ENCODE assay signal across 8 cellular contexts in the genomic region with DNA sequence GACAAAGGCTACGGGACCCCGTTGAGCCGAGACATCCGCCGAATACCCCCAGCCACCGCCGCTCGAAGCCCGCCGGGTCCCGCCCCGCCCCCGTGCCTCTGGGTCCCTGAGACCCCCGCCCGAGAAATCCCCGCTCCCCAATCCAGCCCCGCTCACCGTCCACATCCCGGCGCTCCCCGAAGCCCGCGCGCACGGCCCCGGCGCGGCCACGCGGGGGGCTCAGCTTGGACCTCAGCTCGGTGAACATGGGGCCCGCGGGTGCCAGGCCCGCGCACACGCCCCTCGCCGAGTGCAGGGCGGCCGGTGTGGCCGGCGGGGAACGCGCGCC. TPM values are rescaled to one million over a fixed set of nuclear protein-coding genes. Genes with fewer than 3 reads are reported as not detected.
DNase-seq lines count a peak whose midpoint lies in the region; ATAC-seq and TF ChIP-seq lines count a peak whose summit lies in the region.

No MANE protein-coding gene starts in this region.

- POLR2A ChIA-PET in HEK293 (lab: Yijun Ruan, JAX) = interaction anchor here (1.0 to 1.2 kb wide), 2 partner anchors 22 to 84 kb away, joined by 3 read pairs; a partner anchor contains a TSS
- POLR2A ChIA-PET in activated CD4-positive, alpha-beta memory T cell treated with anti-CD3 and anti-CD28 coated beads, Interleukin-2, amount 10 ng/mL, durations not matched to agents 7 days and 5 days (lab: Charles Lee) = interaction anchor here (0.8 to 4.3 kb wide), 11 partner anchors 10 to 441 kb away, joined by 3 to 83 read pairs (median 8); a partner anchor contains a TSS

- TF ChIP-seq CTCF in HEK293 (tag by site-specific recombination; IDR thresholded peaks at IDR 0.05) = no peak

- no peaks in the 10 kb centered on the region for H3K27me3 ChIP-seq in iPS DF 6.9 (ENCODE audit: control insufficient read depth, insufficient read depth, low read length)

- H3K27ac Mint-ChIP-seq in activated CD4-positive, alpha-beta memory T cell treated with anti-CD3 and anti-CD28 coated beads, Interleukin-2, amount 10 ng/mL, durations not matched to agents 7 days and 5 days = peak overlapping the region; percentile 92

- peak overlapping the region; percentile 73 for H3K4me3 Mint-ChIP-seq in activated CD4-positive, alpha-beta memory T cell treated with anti-CD3 and anti-CD28 coated beads, Interleukin-2, amount 10 ng/mL, durations not matched to agents 7 days and 5 days

- H3K4me1 ChIP-seq in HEK293 (ENCODE audit: control insufficient read depth, insufficient read depth, low read length) (peaks cover 13% of the 10 kb centered on the region), iPS DF 6.9 (ENCODE audit: control insufficient read depth, insufficient read depth, low read length) (peaks cover 5% of the 10 kb centered on the region; the same call in 1 of the 2 replicates)

- H3K9me3 ChIP-seq in HEK293 (ENCODE audit: control insufficient read depth, insufficient read depth, low read depth, low read length) (no peaks in the 10 kb centered on the region), iPS DF 6.9 (ENCODE audit: control insufficient read depth, insufficient read depth, low read length) (no peaks in the 10 kb centered on the region)

- H3K9me3 Mint-ChIP-seq in activated CD4-positive, alpha-beta memory T cell treated with anti-CD3 and anti-CD28 coated beads, Interleukin-2, amount 10 ng/mL, durations not matched to agents 7 days and 5 days = no peaks in the 10 kb centered on the region

- ATAC-seq in GM18907 (IDR thresholded peaks at IDR 0.05; ENCODE audit: unreplicated experiment) = no peak

- H3K27ac ChIP-seq in HEK293 (ENCODE audit: extremely low read depth, low read depth, low read length) (peak overlapping the region; percentile 78; the same call in 1 of the 2 replicates), iPS DF 6.9 (ENCODE audit: low read length) (no peak overlapping the region), skin epidermis (peak overlapping the region; percentile 69 to 97 (median 87))

- DNase-seq in activated CD4-positive, alpha-beta memory T cell treated with anti-CD3 and anti-CD28 coated beads, Interleukin-2, amount 10 ng/mL, durations not matched to agents 7 days and 5 days = no peak
- no peak for DNase-seq in iPS DF 6.9 (ENCODE audit: low read depth, low spot score)
- DNase-seq in GOT3 (lab: John Stamatoyannopoulos, UW) = no peak
- no peak for DNase-seq in SK-N-DZ (ENCODE audit: low spot score)
- no peak for DNase-seq in UCSD-AML1 (lab: John Stamatoyannopoulos, UW; ENCODE audit: unreplicated experiment)

- peaks cover 62% of the 10 kb centered on the region for H3K4me1 Mint-ChIP-seq in activated CD4-positive, alpha-beta memory T cell treated with anti-CD3 and anti-CD28 coated beads, Interleukin-2, amount 10 ng/mL, durations not matched to agents 7 days and 5 days

- CTCF ChIA-PET in HEK293 (lab: Yijun Ruan, JAX) = interaction anchor here (0.6 to 3.8 kb wide), 7 partner anchors 60 to 442 kb away, joined by 3 to 18 read pairs (median 4); a partner anchor contains a TSS
- CTCF ChIA-PET in activated CD4-positive, alpha-beta memory T cell treated with anti-CD3 and anti-CD28 coated beads, Interleukin-2, amount 10 ng/mL, durations not matched to agents 7 days and 5 days (lab: Charles Lee) = interaction anchor here (1.2 to 4.1 kb wide), 10 partner anchors 10 to 441 kb away, joined by 3 to 117 read pairs (median 10); a partner anchor contains a TSS

- H3K36me3 Mint-ChIP-seq in activated CD4-positive, alpha-beta memory T cell treated with anti-CD3 and anti-CD28 coated beads, Interleukin-2, amount 10 ng/mL, durations not matched to agents 7 days and 5 days (ENCODE audit: low read depth) = peaks cover 25% of the 10 kb centered on the region

- H3K27me3 Mint-ChIP-seq in activated CD4-positive, alpha-beta memory T cell treated with anti-CD3 and anti-CD28 coated beads, Interleukin-2, amount 10 ng/mL, durations not matched to agents 7 days and 5 days = no peaks in the 10 kb centered on the region

- H3K36me3 ChIP-seq in HEK293 (ENCODE audit: control insufficient read depth in 2 of 2, insufficient read depth in 1 of 2, low read length in 2 of 2) (peaks cover 0 to 17% of the 10 kb centered on the region in 2 experiments; a peak in 2 of 3 replicates), iPS DF 6.9 (ENCODE audit: control insufficient read depth, insufficient read depth, low read length) (no peaks in the 10 kb centered on the region)

- WGBS in iPS DF 6.9 (ENCODE audit: insufficient coverage, insufficient read length) = no CpG with 5 or more reads among the region's 45 CpGs

- peak overlapping the region; percentile 51 for H3K4me3 ChIP-seq in HEK293 (ENCODE audit: low read depth, low read length)
- H3K4me3 ChIP-seq in iPS DF 6.9 (ENCODE audit: low read length) = peak overlapping the region; percentile 76
- H3K4me3 ChIP-seq in skin epidermis = peak overlapping the region; percentile 34 to 96 (median 64)

TF ChIP-seq in HEK293, 187 proteins besides CTCF, POLR2A, EP300 and RAD21 (continues in another document):
- no peak for TF ChIP-seq ZFP37 (tag by site-specific recombination; IDR thresholded peaks at IDR 0.05)
- TF ChIP-seq, protein P1, sequence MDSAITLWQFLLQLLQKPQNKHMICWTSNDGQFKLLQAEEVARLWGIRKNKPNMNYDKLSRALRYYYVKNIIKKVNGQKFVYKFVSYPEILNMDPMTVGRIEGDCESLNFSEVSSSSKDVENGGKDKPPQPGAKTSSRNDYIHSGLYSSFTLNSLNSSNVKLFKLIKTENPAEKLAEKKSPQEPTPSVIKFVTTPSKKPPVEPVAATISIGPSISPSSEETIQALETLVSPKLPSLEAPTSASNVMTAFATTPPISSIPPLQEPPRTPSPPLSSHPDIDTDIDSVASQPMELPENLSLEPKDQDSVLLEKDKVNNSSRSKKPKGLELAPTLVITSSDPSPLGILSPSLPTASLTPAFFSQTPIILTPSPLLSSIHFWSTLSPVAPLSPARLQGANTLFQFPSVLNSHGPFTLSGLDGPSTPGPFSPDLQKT (IDR thresholded peaks at IDR 0.05; ENCODE audit: borderline replicate concordance, low read depth, low read length) = no peak
- no peak for TF ChIP-seq ZNF433 (tag by site-specific recombination; IDR thresholded peaks at IDR 0.05; ENCODE audit: low read depth)
- TF ChIP-seq ZBTB48 (tag by site-specific recombination; IDR thresholded peaks at IDR 0.05) = no peak
- no peak for TF ChIP-seq HOXD13 (CRISPR knock-in tag; IDR thresholded peaks at IDR 0.05; ENCODE audit: borderline replicate concordance)
- no peak for TF ChIP-seq KLF16 (tag by site-specific recombination; IDR thresholded peaks at IDR 0.05)
- TF ChIP-seq ZNF16 (tag by site-specific recombination; IDR thresholded peaks at IDR 0.05; ENCODE audit: low read depth) = no peak
- no peak for TF ChIP-seq ZNF2 (tag by site-specific recombination; IDR thresholded peaks at IDR 0.05)
- no peak for TF ChIP-seq ZNF138 (tag by site-specific recombination; IDR thresholded peaks at IDR 0.05; ENCODE audit: borderline replicate concordance)
- TF ChIP-seq, protein P2, sequence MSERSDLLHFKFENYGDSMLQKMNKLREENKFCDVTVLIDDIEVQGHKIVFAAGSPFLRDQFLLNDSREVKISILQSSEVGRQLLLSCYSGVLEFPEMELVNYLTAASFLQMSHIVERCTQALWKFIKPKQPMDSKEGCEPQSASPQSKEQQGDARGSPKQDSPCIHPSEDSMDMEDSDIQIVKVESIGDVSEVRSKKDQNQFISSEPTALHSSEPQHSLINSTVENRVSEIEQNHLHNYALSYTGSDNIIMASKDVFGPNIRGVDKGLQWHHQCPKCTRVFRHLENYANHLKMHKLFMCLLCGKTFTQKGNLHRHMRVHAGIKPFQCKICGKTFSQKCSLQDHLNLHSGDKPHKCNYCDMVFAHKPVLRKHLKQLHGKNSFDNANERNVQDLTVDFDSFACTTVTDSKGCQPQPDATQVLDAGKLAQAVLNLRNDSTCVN (tag by site-specific recombination; optimal IDR thresholded peaks at IDR 0.05) = peak; percentile 62
- TF ChIP-seq, protein P3, sequence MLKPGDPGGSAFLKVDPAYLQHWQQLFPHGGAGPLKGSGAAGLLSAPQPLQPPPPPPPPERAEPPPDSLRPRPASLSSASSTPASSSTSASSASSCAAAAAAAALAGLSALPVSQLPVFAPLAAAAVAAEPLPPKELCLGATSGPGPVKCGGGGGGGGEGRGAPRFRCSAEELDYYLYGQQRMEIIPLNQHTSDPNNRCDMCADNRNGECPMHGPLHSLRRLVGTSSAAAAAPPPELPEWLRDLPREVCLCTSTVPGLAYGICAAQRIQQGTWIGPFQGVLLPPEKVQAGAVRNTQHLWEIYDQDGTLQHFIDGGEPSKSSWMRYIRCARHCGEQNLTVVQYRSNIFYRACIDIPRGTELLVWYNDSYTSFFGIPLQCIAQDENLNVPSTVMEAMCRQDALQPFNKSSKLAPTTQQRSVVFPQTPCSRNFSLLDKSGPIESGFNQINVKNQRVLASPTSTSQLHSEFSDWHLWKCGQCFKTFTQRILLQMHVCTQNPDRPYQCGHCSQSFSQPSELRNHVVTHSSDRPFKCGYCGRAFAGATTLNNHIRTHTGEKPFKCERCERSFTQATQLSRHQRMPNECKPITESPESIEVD (tag by site-specific recombination; IDR thresholded peaks at IDR 0.05) = no peak
- TF ChIP-seq ZNF529 (tag by site-specific recombination; IDR thresholded peaks at IDR 0.05; ENCODE audit: insufficient replicate concordance) = no peak

RNA-seq across cellular contexts. Expression of a gene that starts 0.3 kb away (rescaled TPM):
- 10 to 100 TPM; 18.3 to 21.0 TPM for total RNA-seq in activated CD4-positive, alpha-beta memory T cell treated with anti-CD3 and anti-CD28 coated beads, Interleukin-2, amount 10 ng/mL, durations not matched to agents 7 days and 5 days
- polyA plus RNA-seq in SK-N-DZ (2014; cell fraction: cytosol; rRNA removed) = 3.9 and 16.4 TPM in 2 replicates
- 29.2 and 35.3 TPM in 2 replicates for polyA plus RNA-seq in SK-N-DZ (2014; cell fraction: nucleus; rRNA removed)

RNA-seq across cellular contexts. Expression of a gene that starts 1.7 kb away (rescaled TPM):
- 10 to 100 TPM; 58.4 to 60.4 TPM for total RNA-seq in activated CD4-positive, alpha-beta memory T cell treated with anti-CD3 and anti-CD28 coated beads, Interleukin-2, amount 10 ng/mL, durations not matched to agents 7 days and 5 days
- polyA plus RNA-seq in SK-N-DZ (2014; cell fraction: cytosol; rRNA removed) = 137 and 140 TPM in 2 replicates
- polyA plus RNA-seq in SK-N-DZ (2014; cell fraction: nucleus; rRNA removed) = 105 and 126 TPM in 2 replicates

RNA-seq across cellular contexts. Expression of a gene that starts 9.5 kb away (rescaled TPM):
- total RNA-seq in activated CD4-positive, alpha-beta memory T cell treated with anti-CD3 and anti-CD28 coated beads, Interleukin-2, amount 10 ng/mL, durations not matched to agents 7 days and 5 days = 10 to 100 TPM; 16.5 to 16.7 TPM
- polyA plus RNA-seq in SK-N-DZ (2014; cell fraction: cytosol; rRNA removed) = 23.6 and 26.7 TPM in 2 replicates
- polyA plus RNA-seq in SK-N-DZ (2014; cell fraction: nucleus; rRNA removed) = 70.8 and 86.4 TPM in 2 replicates

RNA-seq across cellular contexts. Expression of a gene that starts 23.0 kb away (rescaled TPM):
- 10 to 100 TPM; 36.3 to 36.6 TPM for total RNA-seq in activated CD4-positive, alpha-beta memory T cell treated with anti-CD3 and anti-CD28 coated beads, Interleukin-2, amount 10 ng/mL, durations not matched to agents 7 days and 5 days
- 37.5 and 37.9 TPM in 2 replicates for polyA plus RNA-seq in SK-N-DZ (2014; cell fraction: cytosol; rRNA removed)
- polyA plus RNA-seq in SK-N-DZ (2014; cell fraction: nucleus; rRNA removed) = 113 and 219 TPM in 2 replicates

RNA-seq across cellular contexts. Expression of a gene that starts 56.8 kb away (rescaled TPM):
- total RNA-seq in activated CD4-positive, alpha-beta memory T cell treated with anti-CD3 and anti-CD28 coated beads, Interleukin-2, amount 10 ng/mL, durations not matched to agents 7 days and 5 days = 1 to 10 TPM; 6.9 to 7.2 TPM
- 2.3 and 6.6 TPM in 2 replicates for polyA plus RNA-seq in SK-N-DZ (2014; cell fraction: cytosol; rRNA removed)
- polyA plus RNA-seq in SK-N-DZ (2014; cell fraction: nucleus; rRNA removed) = 32.8 and 42.2 TPM in 2 replicates
